Comparison of ENCODE assay signal across 36 cellular contexts in genomic region chr2:205094031-205094430, GRCh38.
"Had no signal": no experiment of that assay in that cellular context is flagged by ENCODE, and none has a peak within 500 bp of the region (broad histone marks: within the 10 kb centered on the region; RNA-seq: fewer than 3 reads in every experiment).

No MANE protein-coding gene starts in this region.

- H3K4me3 Mint-ChIP-seq: activated naive CD4-positive, alpha-beta T cell treated with anti-CD3 and anti-CD28 coated beads for 36 hours; activated naive CD4-positive, alpha-beta T cell treated with anti-CD3 and anti-CD28 coated beads, Interleukin-2, amount 10 ng/mL, durations not matched to agents 7 days and 5 days; activated naive CD4-positive, alpha-beta T cell treated with anti-CD3 and anti-CD28 coated beads, Interleukin-2, amount 50 U/mL, for 24 hours; activated naive CD8-positive, alpha-beta T cell; activated naive CD8-positive, alpha-beta T cell treated with anti-CD3 and anti-CD28 coated beads, Interleukin-2, amount 50 U/mL, for 24 hours; activated T-cell treated with anti-CD3 and anti-CD28 coated beads, Interleukin-2, amount 50 U/mL, for 24 hours; activated T-cell treated with anti-CD3 and anti-CD28 coated beads, Interleukin-2, amount 50 U/mL, for 4 hours; activated T-cell treated with anti-CD3 and anti-CD28 coated beads, Interleukin-2, amount 50 U/mL, for 72 hours; activated T-helper 1 cell treated with anti-CD3 and anti-CD28 coated beads, Interleukin-12 subunit alpha, Interleukin-12 subunit beta, Interleukin-2, Interleukin-4 antibody, amounts not matched to agents 30 ng/mL and 10 ng/mL and 1 ng/mL, durations not matched to agents 14 hours and 24 hours and 36 hours; activated T-helper 17 cell treated with anti-CD3 and anti-CD28 coated beads, Interleukin-2, amount 50 U/mL, for 72 hours; brain; central memory CD8-positive, alpha-beta T cell had no signal

- ATAC-seq: activated naive CD4-positive, alpha-beta T cell treated with anti-CD3 and anti-CD28 coated beads, Interleukin-2, amount 50 U/mL, for 72 hours; activated naive CD8-positive, alpha-beta T cell treated with anti-CD3 and anti-CD28 coated beads, Interleukin-2, amount 50 U/mL, for 24 hours; activated T-cell treated with anti-CD3 and anti-CD28 coated beads, Interleukin-2, amount 50 U/mL, for 4 hours; activated T-cell treated with anti-CD3 and anti-CD28 coated beads, Interleukin-2, amount 50 U/mL, for 72 hours; activated T-helper 17 cell treated with anti-CD3 and anti-CD28 coated beads, Interleukin-2, amount 50 U/mL, for 72 hours; body of pancreas had no signal

- H3K4me1 Mint-ChIP-seq: central memory CD8-positive, alpha-beta T cell had no signal

- H3K27ac ChIP-seq: adrenal gland, ascending aorta, body of pancreas, brain microvascular endothelial cell, breast epithelium had no signal

- H3K36me3 ChIP-seq: adrenal gland, ascending aorta, brain microvascular endothelial cell, breast epithelium, cardiac muscle cell had no signal

- H3K27ac Mint-ChIP-seq: activated naive CD4-positive, alpha-beta T cell treated with anti-CD3 and anti-CD28 coated beads for 36 hours; activated naive CD4-positive, alpha-beta T cell treated with anti-CD3 and anti-CD28 coated beads, Interleukin-2, amount 10 ng/mL, durations not matched to agents 7 days and 5 days; activated naive CD4-positive, alpha-beta T cell treated with anti-CD3 and anti-CD28 coated beads, Interleukin-2, amount 50 U/mL, for 24 hours; activated naive CD4-positive, alpha-beta T cell treated with anti-CD3 and anti-CD28 coated beads, Interleukin-2, amount 50 U/mL, for 72 hours; activated naive CD8-positive, alpha-beta T cell; activated naive CD8-positive, alpha-beta T cell treated with anti-CD3 and anti-CD28 coated beads, Interleukin-2, amount 50 U/mL, for 24 hours; activated T-cell treated with anti-CD3 and anti-CD28 coated beads, Interleukin-2, amount 50 U/mL, for 24 hours; activated T-cell treated with anti-CD3 and anti-CD28 coated beads, Interleukin-2, amount 50 U/mL, for 72 hours; activated T-helper 1 cell treated with anti-CD3 and anti-CD28 coated beads, Interleukin-12 subunit alpha, Interleukin-12 subunit beta, Interleukin-2, Interleukin-4 antibody, amounts not matched to agents 30 ng/mL and 10 ng/mL and 1 ng/mL, durations not matched to agents 14 hours and 24 hours and 36 hours; activated T-helper 17 cell treated with anti-CD3 and anti-CD28 coated beads, Interleukin-2, amount 50 U/mL, for 72 hours; activated T-helper 2 cell treated with anti-CD3 and anti-CD28 coated beads, Interferon-gamma antibody, Interleukin-2, Interleukin-4, amounts not matched to agents 10 μg/mL and 5 μg/mL and 100 μg/mL, durations not matched to agents 14 hours and 24 hours and 36 hours; brain had no signal

- H3K9me3 ChIP-seq: adrenal gland, ascending aorta, body of pancreas, breast epithelium had no signal

- H3K9me3 Mint-ChIP-seq: activated naive CD4-positive, alpha-beta T cell treated with anti-CD3 and anti-CD28 coated beads for 36 hours; activated naive CD8-positive, alpha-beta T cell treated with anti-CD3 and anti-CD28 coated beads, Interleukin-2, amount 50 U/mL, for 24 hours; activated T-cell treated with anti-CD3 and anti-CD28 coated beads, Interleukin-2, amount 50 U/mL, for 24 hours; activated T-cell treated with anti-CD3 and anti-CD28 coated beads, Interleukin-2, amount 50 U/mL, for 4 hours; brain had no signal

- H3K36me3 Mint-ChIP-seq: activated naive CD4-positive, alpha-beta T cell treated with anti-CD3 and anti-CD28 coated beads, Interleukin-2, amount 50 U/mL, for 24 hours; brain had no signal

- H3K27me3 Mint-ChIP-seq: activated naive CD4-positive, alpha-beta T cell treated with anti-CD3 and anti-CD28 coated beads, Interleukin-2, amount 10 ng/mL, durations not matched to agents 7 days and 5 days; activated naive CD4-positive, alpha-beta T cell treated with anti-CD3 and anti-CD28 coated beads, Interleukin-2, amount 50 U/mL, for 24 hours; activated naive CD8-positive, alpha-beta T cell; activated naive CD8-positive, alpha-beta T cell treated with anti-CD3 and anti-CD28 coated beads, Interleukin-2, amount 50 U/mL, for 24 hours; activated T-cell treated with anti-CD3 and anti-CD28 coated beads, Interleukin-2, amount 50 U/mL, for 24 hours; activated T-helper 17 cell treated with anti-CD3 and anti-CD28 coated beads, Interleukin-2, amount 50 U/mL, for 72 hours; brain; central memory CD8-positive, alpha-beta T cell had no signal

- DNase-seq: activated effector memory CD4-positive, alpha-beta T cell treated with anti-CD3 and anti-CD28 coated beads, Interleukin-2, amount 50 U/mL, for 16 hours; activated effector memory CD4-positive, alpha-beta T cell treated with Interleukin-2 at 50 U/mL for 16 hours; activated gamma-delta T cell; activated gamma-delta T cell treated with Interleukin-2 at 50 U/mL for 16 hours; activated naive CD4-positive, alpha-beta T cell; activated naive CD4-positive, alpha-beta T cell treated with anti-CD3 and anti-CD28 coated beads for 36 hours; activated naive CD4-positive, alpha-beta T cell treated with anti-CD3 and anti-CD28 coated beads, Interleukin-2, amount 10 ng/mL, durations not matched to agents 7 days and 5 days; activated naive CD4-positive, alpha-beta T cell treated with anti-CD3 and anti-CD28 coated beads, Interleukin-2, amount 50 U/mL, for 16 hours; activated naive CD4-positive, alpha-beta T cell treated with Interleukin-2 at 50 U/mL for 16 hours; activated naive CD8-positive, alpha-beta T cell treated with anti-CD3 and anti-CD28 coated beads, Interleukin-2, amount 50 U/mL, for 24 hours; activated T-cell treated with anti-CD3 and anti-CD28 coated beads, Interleukin-2, amount 50 U/mL, for 1 hour; activated T-cell treated with anti-CD3 and anti-CD28 coated beads, Interleukin-2, amount 50 U/mL, for 24 hours; activated T-cell treated with anti-CD3 and anti-CD28 coated beads, Interleukin-2, amount 50 U/mL, for 4 hours; activated T-cell treated with anti-CD3 and anti-CD28 coated beads, Interleukin-2, amount 50 U/mL, for 48 hours; activated T-cell treated with anti-CD3 and anti-CD28 coated beads, Interleukin-2, amount 50 U/mL, for 72 hours; adrenal gland; amniotic stem cell; amygdala; anterior cingulate cortex; aorta; body of pancreas; brain microvascular endothelial cell; caudate nucleus; central memory CD4-positive, alpha-beta T cell; cerebellar nuclear complex had no signal

- H3K4me3 ChIP-seq: adrenal gland, ascending aorta, body of pancreas, breast epithelium, cardiac muscle cell had no signal

- H3K4me1 ChIP-seq: adrenal gland, ascending aorta, body of pancreas, breast epithelium had no signal
